1 cellular context compared by ENCODE assay signal in the genomic region with DNA sequence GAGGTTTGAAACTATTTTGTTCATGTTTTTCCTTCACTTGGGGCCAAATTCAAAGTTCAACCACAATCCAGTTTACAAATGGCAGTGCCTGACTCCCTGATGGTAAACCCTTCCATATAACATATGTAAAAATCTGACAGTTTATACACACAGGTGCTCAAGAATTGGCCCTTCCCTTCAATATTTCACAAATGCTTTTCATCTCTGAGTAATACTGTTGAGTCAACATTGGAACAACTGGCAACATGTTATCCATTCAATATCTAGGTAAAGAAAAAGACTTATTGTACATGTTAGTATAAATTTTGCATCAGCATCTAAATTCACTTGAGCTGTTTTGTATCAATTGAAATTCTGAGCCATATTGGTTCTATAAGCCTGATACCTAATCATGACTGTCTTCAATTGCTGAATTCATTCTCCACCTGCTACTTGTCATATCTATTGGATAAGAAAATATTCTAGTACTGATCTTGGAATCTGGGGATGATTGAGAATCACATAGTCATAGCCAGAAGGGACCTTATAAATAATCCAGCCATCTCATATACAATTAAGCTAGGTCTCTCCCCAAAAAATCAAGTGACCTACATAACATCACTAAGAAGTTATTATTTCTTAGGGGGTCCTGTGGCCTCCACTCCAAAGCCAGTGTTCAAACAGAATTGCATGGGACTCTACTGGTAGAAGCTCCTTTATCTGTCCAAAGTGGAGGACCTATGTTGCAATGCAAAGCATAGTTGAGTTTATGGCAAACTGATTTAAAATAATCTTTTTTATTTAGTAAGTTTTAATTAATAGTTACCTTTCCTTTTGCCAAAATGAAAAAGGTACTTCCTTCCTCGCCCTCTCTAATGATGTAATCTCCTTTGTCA.
TF ChIP-seq lines count a peak whose summit lies in the region.

No MANE protein-coding gene starts in this region.

TF ChIP-seq in SK-N-SH treated with all-trans-retinoic acid at 6 μM for 48 hours, 23 proteins besides CTCF, POLR2A, EP300 and RAD21 (continued from another document):
- TF ChIP-seq, protein P1, sequence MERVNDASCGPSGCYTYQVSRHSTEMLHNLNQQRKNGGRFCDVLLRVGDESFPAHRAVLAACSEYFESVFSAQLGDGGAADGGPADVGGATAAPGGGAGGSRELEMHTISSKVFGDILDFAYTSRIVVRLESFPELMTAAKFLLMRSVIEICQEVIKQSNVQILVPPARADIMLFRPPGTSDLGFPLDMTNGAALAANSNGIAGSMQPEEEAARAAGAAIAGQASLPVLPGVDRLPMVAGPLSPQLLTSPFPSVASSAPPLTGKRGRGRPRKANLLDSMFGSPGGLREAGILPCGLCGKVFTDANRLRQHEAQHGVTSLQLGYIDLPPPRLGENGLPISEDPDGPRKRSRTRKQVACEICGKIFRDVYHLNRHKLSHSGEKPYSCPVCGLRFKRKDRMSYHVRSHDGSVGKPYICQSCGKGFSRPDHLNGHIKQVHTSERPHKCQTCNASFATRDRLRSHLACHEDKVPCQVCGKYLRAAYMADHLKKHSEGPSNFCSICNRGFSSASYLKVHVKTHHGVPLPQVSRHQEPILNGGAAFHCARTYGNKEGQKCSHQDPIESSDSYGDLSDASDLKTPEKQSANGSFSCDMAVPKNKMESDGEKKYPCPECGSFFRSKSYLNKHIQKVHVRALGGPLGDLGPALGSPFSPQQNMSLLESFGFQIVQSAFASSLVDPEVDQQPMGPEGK (CRISPR knock-in tag; IDR thresholded peaks at IDR 0.05; ENCODE audit: borderline replicate concordance) = no peak
- no peak for TF ChIP-seq ZFP3 (CRISPR knock-in tag; IDR thresholded peaks at IDR 0.05)
- TF ChIP-seq ZFP30 (CRISPR knock-in tag; IDR thresholded peaks at IDR 0.05) = no peak
- TF ChIP-seq, protein P2, sequence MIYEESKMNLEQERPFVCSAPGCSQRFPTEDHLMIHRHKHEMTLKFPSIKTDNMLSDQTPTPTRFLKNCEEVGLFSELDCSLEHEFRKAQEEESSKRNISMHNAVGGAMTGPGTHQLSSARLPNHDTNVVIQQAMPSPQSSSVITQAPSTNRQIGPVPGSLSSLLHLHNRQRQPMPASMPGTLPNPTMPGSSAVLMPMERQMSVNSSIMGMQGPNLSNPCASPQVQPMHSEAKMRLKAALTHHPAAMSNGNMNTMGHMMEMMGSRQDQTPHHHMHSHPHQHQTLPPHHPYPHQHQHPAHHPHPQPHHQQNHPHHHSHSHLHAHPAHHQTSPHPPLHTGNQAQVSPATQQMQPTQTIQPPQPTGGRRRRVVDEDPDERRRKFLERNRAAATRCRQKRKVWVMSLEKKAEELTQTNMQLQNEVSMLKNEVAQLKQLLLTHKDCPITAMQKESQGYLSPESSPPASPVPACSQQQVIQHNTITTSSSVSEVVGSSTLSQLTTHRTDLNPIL (CRISPR knock-in tag; IDR thresholded peaks at IDR 0.05; ENCODE audit: low read depth) = no peak
- TF ChIP-seq, protein P3, sequence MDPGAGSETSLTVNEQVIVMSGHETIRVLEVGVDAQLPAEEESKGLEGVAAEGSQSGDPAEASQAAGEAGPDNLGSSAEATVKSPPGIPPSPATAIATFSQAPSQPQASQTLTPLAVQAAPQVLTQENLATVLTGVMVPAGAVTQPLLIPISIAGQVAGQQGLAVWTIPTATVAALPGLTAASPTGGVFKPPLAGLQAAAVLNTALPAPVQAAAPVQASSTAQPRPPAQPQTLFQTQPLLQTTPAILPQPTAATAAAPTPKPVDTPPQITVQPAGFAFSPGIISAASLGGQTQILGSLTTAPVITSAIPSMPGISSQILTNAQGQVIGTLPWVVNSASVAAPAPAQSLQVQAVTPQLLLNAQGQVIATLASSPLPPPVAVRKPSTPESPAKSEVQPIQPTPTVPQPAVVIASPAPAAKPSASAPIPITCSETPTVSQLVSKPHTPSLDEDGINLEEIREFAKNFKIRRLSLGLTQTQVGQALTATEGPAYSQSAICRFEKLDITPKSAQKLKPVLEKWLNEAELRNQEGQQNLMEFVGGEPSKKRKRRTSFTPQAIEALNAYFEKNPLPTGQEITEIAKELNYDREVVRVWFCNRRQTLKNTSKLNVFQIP (CRISPR knock-in tag; IDR thresholded peaks at IDR 0.05; ENCODE audit: borderline replicate concordance, low read depth) = no peak
- no peak for TF ChIP-seq ZNF8 (CRISPR knock-in tag; IDR thresholded peaks at IDR 0.05)
TF ChIP-seq in SK-N-SH treated with all-trans-retinoic acid at 6 μM for 48 hours: peak in this region for 0.
